ENCODE assay signal across 9 cellular contexts in the genomic region with DNA sequence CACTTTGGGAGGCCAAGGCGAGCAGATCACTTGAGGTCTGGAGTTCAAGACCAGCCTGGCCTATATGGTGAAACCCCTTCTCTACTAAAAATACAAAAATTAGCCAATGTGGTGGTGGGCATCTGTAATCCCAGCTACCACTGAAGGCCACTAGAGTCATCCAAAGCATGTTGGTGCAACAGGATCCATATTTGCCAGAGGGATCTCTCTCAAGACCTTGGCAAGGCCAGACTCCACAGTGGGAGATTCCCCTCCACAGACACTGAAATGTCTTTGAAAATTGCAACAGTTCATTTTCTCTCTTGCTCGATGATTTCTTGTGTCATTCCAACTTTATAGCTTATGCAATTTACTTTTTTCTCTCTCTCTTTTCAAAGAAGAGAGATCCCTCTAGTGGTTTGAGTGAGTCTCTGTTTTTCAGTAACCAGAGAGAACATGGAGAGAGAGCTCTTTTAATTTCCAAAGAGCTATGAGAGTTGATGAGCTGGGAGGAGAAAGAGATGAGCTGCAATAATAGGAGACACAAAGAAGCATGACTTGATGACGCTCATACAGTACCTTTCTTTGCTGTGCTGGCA.
DNase-seq lines count a peak whose midpoint lies in the region; ATAC-seq and TF ChIP-seq lines count a peak whose summit lies in the region.
"Had no signal": no experiment of that assay in that cellular context is flagged by ENCODE, and none has a peak within 500 bp of the region (broad histone marks: within the 10 kb centered on the region; RNA-seq: fewer than 3 reads in every experiment).

No MANE protein-coding gene starts in this region.

- POLR2A ChIA-PET in Panc1 (lab: Charles Lee), result no interaction called here

- WGBS in tibial nerve, 2 donors, result 45 to 53% methylated on average over 3 of the region's 3 CpGs
- WGBS in prostate gland, result 44% methylated on average over 3 of the region's 3 CpGs

- intact Hi-C loops in Panc1 (cut with micrococcal nuclease; ENCODE audit: unreplicated experiment), result no loop called here
- intact Hi-C loops in prostate gland (cut with DNase I), result no loop called here

- H3K27ac ChIP-seq in Panc1 (ENCODE audit: low read length), result no peak overlapping the region
- no peak overlapping the region for H3K27ac ChIP-seq in tibial nerve
- H3K27ac ChIP-seq in prostate gland, result no peak overlapping the region
- H3K27ac ChIP-seq: HL-60 had no signal

- TF ChIP-seq EP300 in tibial nerve (IDR thresholded peaks at IDR 0.05), result no peak

- H3K9me3 ChIP-seq in Panc1 (ENCODE audit: control insufficient read depth, insufficient read depth, low read depth, low read length) (no peaks in the 10 kb centered on the region), tibial nerve (no peaks in the 10 kb centered on the region), prostate gland (no peaks in the 10 kb centered on the region)

- CTCF ChIA-PET in Panc1 (lab: Charles Lee), result interaction anchor here (0.7 to 1.5 kb wide), 2 partner anchors 54 to 689 kb away, joined by 3 read pairs; no protein-coding TSS in a partner anchor

- TF ChIP-seq POLR2A in tibial nerve (IDR thresholded peaks at IDR 0.05) (no peak), prostate gland (IDR thresholded peaks at IDR 0.05) (no peak)

- H3K27me3 ChIP-seq in Panc1 (ENCODE audit: control insufficient read depth, insufficient read depth, low read length) (no peaks in the 10 kb centered on the region), tibial nerve (no peaks in the 10 kb centered on the region), prostate gland (replicated peaks; ENCODE audit: insufficient read depth) (no peaks in the 10 kb centered on the region)

- in situ Hi-C loops in Panc1 (cut with HindIII; ENCODE audit: low pct_unique_long_range_greater_than_20kb, low sequenced_read_pairs), result no loop called here

- DNase-seq in SKM-1 treated with dmso at 0.1 percent for 144 hours (lab: John Stamatoyannopoulos, UW; ENCODE audit: unreplicated experiment), result peak; percentile 49
- no peak for DNase-seq in SKM-1 (lab: John Stamatoyannopoulos, UW; ENCODE audit: unreplicated experiment)
- no peak for DNase-seq in Panc1 (ENCODE audit: low read depth, low spot score)
- peak; percentile 46 for DNase-seq in fibroblast of pulmonary artery (ENCODE audit: low read depth)
- DNase-seq in tibial nerve (ENCODE audit: low spot score in 2 of 2), result no peak
- DNase-seq in activated T-cell treated with anti-CD3 and anti-CD28 coated beads, Interleukin-2, amount 50 U/mL, for 48 hours, result no peak
- DNase-seq in prostate gland (ENCODE audit: low spot score), result no peak
- DNase-seq in stimulated activated CD4-positive, alpha-beta T cell treated with anti-CD3 and anti-CD28 coated beads, Interleukin-1b, Interleukin-23, amount 100 ng/mL, for 48 hours, result no peak

- no TSS peak for BruUV-seq in Panc1 (replicated peaks; lab: Mats Ljungman, UMichigan)

- no peak for ATAC-seq in Panc1

- TF ChIP-seq CTCF in Panc1 (IDR thresholded peaks at IDR 0.05) (peak; percentile 15; the same call in 1 of the 2 replicates), fibroblast of pulmonary artery (IDR thresholded peaks at IDR 0.05; ENCODE audit: low read length, missing control alignments) (peak; percentile 61), tibial nerve (IDR thresholded peaks at IDR 0.05) (peak in 4 of 5 experiments; percentile 19 to 34 (median 28)), prostate gland (IDR thresholded peaks at IDR 0.05) (no peak)

- no peaks in the 10 kb centered on the region for H3K4me1 ChIP-seq in Panc1 (ENCODE audit: control insufficient read depth, insufficient read depth, low read length)
- H3K4me1 ChIP-seq in tibial nerve, result no peaks in the 10 kb centered on the region
- H3K4me1 ChIP-seq in prostate gland (replicated peaks), result no peaks in the 10 kb centered on the region

- no peaks in the 10 kb centered on the region for H3K36me3 ChIP-seq in Panc1 (ENCODE audit: control insufficient read depth, insufficient read depth, low read length)
- no peaks in the 10 kb centered on the region for H3K36me3 ChIP-seq in tibial nerve
- H3K36me3 ChIP-seq in prostate gland, result no peaks in the 10 kb centered on the region

- H3K4me3 ChIP-seq in Panc1 (ENCODE audit: low read depth in 2 of 2, low read length in 2 of 2), result no peak overlapping the region
- H3K4me3 ChIP-seq in fibroblast of pulmonary artery (replicated peaks; ENCODE audit: low read depth, low read length), result no peak overlapping the region
- no peak overlapping the region for H3K4me3 ChIP-seq in tibial nerve
- no peak overlapping the region for H3K4me3 ChIP-seq in prostate gland

Comparison
In these comparisons a context has a peak if more than half of its experiments do, and no peak if none do; other contexts are left out.
1. DNase-seq: peak in SKM-1 treated with dmso at 0.1 percent for 144 hours (single experiment) and fibroblast of pulmonary artery (single experiment); none in SKM-1 (single experiment), Panc1 (single experiment), tibial nerve (0 of 2), activated T-cell treated with anti-CD3 and anti-CD28 coated beads, Interleukin-2, amount 50 U/mL, for 48 hours (0 of 2), prostate gland (single experiment) and stimulated activated CD4-positive, alpha-beta T cell treated with anti-CD3 and anti-CD28 coated beads, Interleukin-1b, Interleukin-23, amount 100 ng/mL, for 48 hours (single experiment).
2. CTCF ChIP-seq: peak in Panc1 (single experiment), fibroblast of pulmonary artery (single experiment) and tibial nerve (4 of 5); none in prostate gland (0 of 4).